9 cellular contexts compared by ENCODE assay signal in the genomic region with DNA sequence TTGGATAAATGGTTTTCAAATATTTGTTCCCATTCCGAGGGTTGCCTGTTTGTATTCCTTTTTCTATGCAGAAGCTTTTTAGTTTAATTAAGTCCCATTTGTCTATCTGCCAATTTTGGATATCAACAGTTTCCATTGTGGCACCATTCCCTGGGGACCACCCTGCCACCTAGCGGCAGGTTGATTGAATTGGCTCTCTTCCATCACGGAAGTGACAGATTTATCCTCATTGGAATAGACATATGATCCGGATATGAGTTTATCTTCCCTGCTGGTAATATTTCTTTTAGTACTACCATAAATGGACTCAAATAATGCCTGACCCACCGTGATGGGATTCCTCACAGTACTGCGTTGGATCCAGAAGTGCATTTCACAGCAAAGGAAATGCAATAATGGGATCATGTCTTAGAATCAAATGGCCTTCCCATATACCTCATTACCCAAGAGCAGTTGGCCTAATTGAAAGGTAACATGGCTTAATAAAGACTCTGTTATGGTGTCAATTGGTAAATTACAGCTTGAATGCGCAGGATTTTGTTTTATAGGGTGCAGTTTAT.
DNase-seq lines count a peak whose midpoint lies in the region; ATAC-seq, FAIRE-seq and TF ChIP-seq lines count a peak whose summit lies in the region.
"Had no signal": no experiment of that assay in that cellular context is flagged by ENCODE, and none has a peak within 500 bp of the region (broad histone marks: within the 10 kb centered on the region; RNA-seq: fewer than 3 reads in every experiment).

No MANE protein-coding gene starts in this region.

- peaks cover 10% of the 10 kb centered on the region for H3K9me3 Mint-ChIP-seq in activated CD8-positive, alpha-beta T cell treated with anti-CD3 and anti-CD28 coated beads for 36 hours
- H3K9me3 Mint-ChIP-seq: dendritic cell treated with granulocyte-macrophage colony-stimulating factor and Interleukin-4, amounts not matched to agents 40 ng/mL and 50 ng/mL, for 4 days had no signal

- H4K20me1 ChIP-seq in HepG2 (ENCODE audit: insufficient read depth, low read length): no peaks in the 10 kb centered on the region

- H3K4me1 ChIP-seq in HepG2 (ENCODE audit: insufficient read depth, low read length) (no peaks in the 10 kb centered on the region), tibial artery (no peaks in the 10 kb centered on the region)

- WGBS in HepG2 (ENCODE audit: low lambda C conversion rate): 2% methylated on average over 7 of the region's 7 CpGs

- no peak overlapping the region for H3K27ac Mint-ChIP-seq in activated CD8-positive, alpha-beta T cell treated with anti-CD3 and anti-CD28 coated beads for 36 hours
- H3K27ac Mint-ChIP-seq: dendritic cell treated with granulocyte-macrophage colony-stimulating factor and Interleukin-4, amounts not matched to agents 40 ng/mL and 50 ng/mL, for 4 days had no signal

- TF ChIP-seq POLR2A in HepG2 (IDR thresholded peaks at IDR 0.05; ENCODE audit: insufficient read depth in 1 of 2, low read depth in 2 of 2, low read length in 2 of 2): no peak

- in situ Hi-C loops in HepG2 (cut with HindIII; ENCODE audit: extremely low pct_ligation_motif_present, low pct_unique_long_range_greater_than_20kb): no loop called here

- no peak overlapping the region for H3K27ac ChIP-seq in HepG2 (ENCODE audit: extremely low read length, insufficient read depth, low read length)
- no peak overlapping the region for H3K27ac ChIP-seq in tibial artery

- no peak overlapping the region for H2AFZ ChIP-seq in HepG2 (ENCODE audit: low read length)

- peak; percentile 73 for ATAC-seq in GM18519 (IDR thresholded peaks at IDR 0.05; ENCODE audit: low FRiP score, unreplicated experiment)
- ATAC-seq in activated CD8-positive, alpha-beta T cell treated with anti-CD3 and anti-CD28 coated beads for 36 hours: no peak
- ATAC-seq in HepG2: peak; percentile 76

- POLR2A ChIA-PET in activated CD8-positive, alpha-beta T cell treated with anti-CD3 and anti-CD28 coated beads for 36 hours (lab: Charles Lee): no interaction called here
- POLR2A ChIA-PET in HepG2 (lab: Yijun Ruan, JAX): no interaction called here

- CTCF ChIA-PET in activated CD8-positive, alpha-beta T cell treated with anti-CD3 and anti-CD28 coated beads for 36 hours (lab: Charles Lee): interaction anchor here (1.0 kb wide), 2 partner anchors 15 kb away, joined by 3 read pairs; no protein-coding TSS in a partner anchor
- CTCF ChIA-PET in HepG2 (lab: Yijun Ruan, JAX; ENCODE audit: low intra/inter-chr PET ratio, low total read pairs): interaction anchor here (1.2 to 1.4 kb wide), 2 partner anchors 266 to 511 kb away, joined by 3 read pairs; no protein-coding TSS in a partner anchor

- no TSS peak for BruUV-seq in HepG2 (replicated peaks; lab: Mats Ljungman, UMichigan)

- no peak overlapping the region for H3K4me2 ChIP-seq in HepG2 (ENCODE audit: low read depth, low read length)

- H3K36me3 Mint-ChIP-seq in activated CD8-positive, alpha-beta T cell treated with anti-CD3 and anti-CD28 coated beads for 36 hours (ENCODE audit: low read depth): no peaks in the 10 kb centered on the region

- no peaks in the 10 kb centered on the region for H3K79me2 ChIP-seq in HepG2 (ENCODE audit: insufficient read depth, low read length)

- TF ChIP-seq RAD21 in HepG2 (CRISPR knock-in tag; IDR thresholded peaks at IDR 0.05): peak; percentile 37; the same call in 1 of the 2 replicates

- intact Hi-C loops in activated CD8-positive, alpha-beta T cell treated with anti-CD3 and anti-CD28 coated beads for 36 hours (cut with micrococcal nuclease): no loop called here
- intact Hi-C loops in HepG2 (cut with micrococcal nuclease; ENCODE audit: unreplicated experiment): loop anchor here (1.0 to 10.0 kb wide), 4 partner anchors 265 to 950 kb away; no protein-coding TSS in a partner anchor
- intact Hi-C loops in tibial artery (cut with DNase I; ENCODE audit: low total_unique reads): no loop called here

- peak; percentile 83 for FAIRE-seq in HepG2 (lab: Jason Lieb, UNC)

- H3K4me3 ChIP-seq in HepG2 (replicated peaks in 1 of 3; ENCODE audit: insufficient read depth in 1 of 3, low read depth in 2 of 3, low read length in 3 of 3) (no peak overlapping the region), tibial artery (no peak overlapping the region)

- H3K4me1 Mint-ChIP-seq in activated CD8-positive, alpha-beta T cell treated with anti-CD3 and anti-CD28 coated beads for 36 hours (ENCODE audit: low read depth): no peaks in the 10 kb centered on the region

- H3K36me3 ChIP-seq in HepG2 (replicated peaks in 1 of 2; ENCODE audit: control insufficient read depth in 1 of 2, insufficient read depth in 2 of 2, low read length in 2 of 2) (no peaks in the 10 kb centered on the region), tibial artery (no peaks in the 10 kb centered on the region)

- H3K9me3 ChIP-seq in HepG2 (ENCODE audit: low read length) (peaks cover 38% of the 10 kb centered on the region), tibial artery (peaks cover 0 to 8% (median 6%) of the 10 kb centered on the region in 3 donors)

- DNase-seq in AG09319 (ENCODE audit: extremely low read depth, low read depth): no peak
- DNase-seq in NCI-H146 treated with DMSO at 0.1 percent for 48 hours (lab: John Stamatoyannopoulos, UW; ENCODE audit: unreplicated experiment): peak; percentile 55
- peak; percentile 21 for DNase-seq in activated CD8-positive, alpha-beta T cell treated with anti-CD3 and anti-CD28 coated beads for 36 hours
- DNase-seq in HepG2 (ENCODE audit: low spot score): peak; percentile 43
- DNase-seq in tibial artery: no peak
- no peak for DNase-seq in GOT3 (lab: John Stamatoyannopoulos, UW)
- DNase-seq in GM19238 (ENCODE audit: insufficient read length, low spot score): no peak

- H3K27me3 Mint-ChIP-seq in activated CD8-positive, alpha-beta T cell treated with anti-CD3 and anti-CD28 coated beads for 36 hours: no peaks in the 10 kb centered on the region
- H3K27me3 Mint-ChIP-seq: dendritic cell treated with granulocyte-macrophage colony-stimulating factor and Interleukin-4, amounts not matched to agents 40 ng/mL and 50 ng/mL, for 4 days had no signal

- no peaks in the 10 kb centered on the region for H3K27me3 ChIP-seq in HepG2 (ENCODE audit: control insufficient read depth in 1 of 2, insufficient read depth in 2 of 2, low read length in 2 of 2)
- no peaks in the 10 kb centered on the region for H3K27me3 ChIP-seq in tibial artery

- TF ChIP-seq EP300 in HepG2 (IDR thresholded peaks at IDR 0.05; ENCODE audit: low read depth in 2 of 2, low read length in 2 of 2): no peak
- TF ChIP-seq EP300 in HepG2 (CRISPR knock-in tag; IDR thresholded peaks at IDR 0.05; ENCODE audit: borderline replicate concordance): no peak

- TF ChIP-seq CTCF in AG09319 (IDR thresholded peaks at IDR 0.05; ENCODE audit: low read depth, low read length) (peak; percentile 27), HepG2 (CRISPR knock-in tag; IDR thresholded peaks at IDR 0.05) (peak; percentile 79), tibial artery (IDR thresholded peaks at IDR 0.05) (no peak)
- peak; percentile 74 for TF ChIP-seq CTCF in activated CD8-positive, alpha-beta T cell treated with anti-CD3 and anti-CD28 coated beads for 36 hours (IDR thresholded peaks at IDR 0.05)

- no peak overlapping the region for H3K9ac ChIP-seq in HepG2 (ENCODE audit: insufficient read depth, low read depth, low read length)

- H3K4me3 Mint-ChIP-seq in activated CD8-positive, alpha-beta T cell treated with anti-CD3 and anti-CD28 coated beads for 36 hours: no peak overlapping the region
- H3K4me3 Mint-ChIP-seq: dendritic cell treated with granulocyte-macrophage colony-stimulating factor and Interleukin-4, amounts not matched to agents 40 ng/mL and 50 ng/mL, for 4 days had no signal

TF ChIP-seq in HepG2, 621 proteins besides CTCF, POLR2A, EP300 and RAD21 (continues in another document):
- TF ChIP-seq MIXL1 (CRISPR knock-in tag; IDR thresholded peaks at IDR 0.05) (peak; percentile 53; the same call in 1 of the 2 replicates), ELF1 (CRISPR knock-in tag; IDR thresholded peaks at IDR 0.05) (peak; percentile 60), STAG1 (CRISPR knock-in tag; IDR thresholded peaks at IDR 0.05) (peak; percentile 67), ISL2 (CRISPR knock-in tag; IDR thresholded peaks at IDR 0.05) (no peak), ZNF34 (CRISPR knock-in tag; IDR thresholded peaks at IDR 0.05; ENCODE audit: borderline replicate concordance) (no peak)
- TF ChIP-seq, protein P1, sequence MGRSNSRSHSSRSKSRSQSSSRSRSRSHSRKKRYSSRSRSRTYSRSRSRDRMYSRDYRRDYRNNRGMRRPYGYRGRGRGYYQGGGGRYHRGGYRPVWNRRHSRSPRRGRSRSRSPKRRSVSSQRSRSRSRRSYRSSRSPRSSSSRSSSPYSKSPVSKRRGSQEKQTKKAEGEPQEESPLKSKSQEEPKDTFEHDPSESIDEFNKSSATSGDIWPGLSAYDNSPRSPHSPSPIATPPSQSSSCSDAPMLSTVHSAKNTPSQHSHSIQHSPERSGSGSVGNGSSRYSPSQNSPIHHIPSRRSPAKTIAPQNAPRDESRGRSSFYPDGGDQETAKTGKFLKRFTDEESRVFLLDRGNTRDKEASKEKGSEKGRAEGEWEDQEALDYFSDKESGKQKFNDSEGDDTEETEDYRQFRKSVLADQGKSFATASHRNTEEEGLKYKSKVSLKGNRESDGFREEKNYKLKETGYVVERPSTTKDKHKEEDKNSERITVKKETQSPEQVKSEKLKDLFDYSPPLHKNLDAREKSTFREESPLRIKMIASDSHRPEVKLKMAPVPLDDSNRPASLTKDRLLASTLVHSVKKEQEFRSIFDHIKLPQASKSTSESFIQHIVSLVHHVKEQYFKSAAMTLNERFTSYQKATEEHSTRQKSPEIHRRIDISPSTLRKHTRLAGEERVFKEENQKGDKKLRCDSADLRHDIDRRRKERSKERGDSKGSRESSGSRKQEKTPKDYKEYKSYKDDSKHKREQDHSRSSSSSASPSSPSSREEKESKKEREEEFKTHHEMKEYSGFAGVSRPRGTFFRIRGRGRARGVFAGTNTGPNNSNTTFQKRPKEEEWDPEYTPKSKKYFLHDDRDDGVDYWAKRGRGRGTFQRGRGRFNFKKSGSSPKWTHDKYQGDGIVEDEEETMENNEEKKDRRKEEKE (IDR thresholded peaks at IDR 0.05): no peak
- TF ChIP-seq, protein P2, sequence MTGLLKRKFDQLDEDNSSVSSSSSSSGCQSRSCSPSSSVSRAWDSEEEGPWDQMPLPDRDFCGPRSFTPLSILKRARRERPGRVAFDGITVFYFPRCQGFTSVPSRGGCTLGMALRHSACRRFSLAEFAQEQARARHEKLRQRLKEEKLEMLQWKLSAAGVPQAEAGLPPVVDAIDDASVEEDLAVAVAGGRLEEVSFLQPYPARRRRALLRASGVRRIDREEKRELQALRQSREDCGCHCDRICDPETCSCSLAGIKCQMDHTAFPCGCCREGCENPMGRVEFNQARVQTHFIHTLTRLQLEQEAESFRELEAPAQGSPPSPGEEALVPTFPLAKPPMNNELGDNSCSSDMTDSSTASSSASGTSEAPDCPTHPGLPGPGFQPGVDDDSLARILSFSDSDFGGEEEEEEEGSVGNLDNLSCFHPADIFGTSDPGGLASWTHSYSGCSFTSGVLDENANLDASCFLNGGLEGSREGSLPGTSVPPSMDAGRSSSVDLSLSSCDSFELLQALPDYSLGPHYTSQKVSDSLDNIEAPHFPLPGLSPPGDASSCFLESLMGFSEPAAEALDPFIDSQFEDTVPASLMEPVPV (CRISPR knock-in tag; IDR thresholded peaks at IDR 0.05): no peak

Comparison
In these comparisons a context has a peak if more than half of its experiments do, and no peak if none do; other contexts are left out.
1. DNase-seq: peak in NCI-H146 treated with DMSO at 0.1 percent for 48 hours (single experiment), activated CD8-positive, alpha-beta T cell treated with anti-CD3 and anti-CD28 coated beads for 36 hours (single experiment) and HepG2 (single experiment); none in AG09319 (single experiment), tibial artery (0 of 2), GOT3 (single experiment) and GM19238 (single experiment).
2. CTCF ChIP-seq: peak in AG09319 (single experiment), activated CD8-positive, alpha-beta T cell treated with anti-CD3 and anti-CD28 coated beads for 36 hours (single experiment) and HepG2 (single experiment); none in tibial artery (0 of 2).